Comparison of ENCODE assay signal across 34 cellular contexts in the genomic region with DNA sequence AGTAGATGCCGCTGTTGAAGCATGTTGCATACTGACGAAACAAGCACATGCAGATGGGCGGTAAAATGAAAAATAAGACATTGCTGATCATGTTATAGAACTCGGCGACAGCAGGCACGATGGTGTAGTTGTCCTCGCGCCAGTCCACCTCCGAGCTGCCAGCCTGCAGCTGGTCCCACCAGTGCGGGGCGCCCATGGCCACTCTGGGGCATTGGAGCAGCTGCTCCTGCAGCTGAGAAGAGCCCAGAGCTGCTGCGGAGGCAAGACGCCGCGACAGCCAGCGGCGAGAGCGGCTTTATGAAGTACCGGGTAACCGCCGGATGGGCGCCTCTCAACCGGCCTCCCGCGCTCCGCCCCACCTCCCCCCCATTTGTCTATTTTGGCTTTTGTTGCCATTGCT.
"Had no signal": no experiment of that assay in that cellular context is flagged by ENCODE, and none has a peak within 500 bp of the region (broad histone marks: within the 10 kb centered on the region; RNA-seq: fewer than 3 reads in every experiment).

No MANE protein-coding gene starts in this region.

- H3K27ac ChIP-seq: KMS-11 had no signal

- H3K27me3 ChIP-seq: MG63 had no signal

- DNase-seq: Karpas-422, Kasumi-1, KG1, MG63, MM.1S, MV-4-11, NCI-H1048, NCI-H1092, NCI-H1092 treated with DMSO at 0.1 percent for 48 hours, NCI-H1105, NCI-H1105 treated with DMSO at 0.1 percent for 48 hours, NCI-H1417, NCI-H1417 treated with DMSO at 0.1 percent for 48 hours, NCI-H1436, NCI-H1436 treated with DMSO at 0.1 percent for 48 hours, NCI-H146, NCI-H1694, NCI-H1694 treated with DMSO at 0.1 percent for 48 hours, NCI-H187, NCI-H187 treated with DMSO at 0.1 percent for 48 hours, NCI-H1930, NCI-H2029, NCI-H2029 treated with DMSO at 0.1 percent for 48 hours, NCI-H2081, NCI-H2081 treated with DMSO at 0.1 percent for 48 hours, NCI-H2107, NCI-H2171, NCI-H2171 treated with DMSO at 0.1 percent for 48 hours, NCI-H2227 treated with DMSO at 0.1 percent for 48 hours, NCI-H226, NCI-H345, NCI-H446, NCI-H446 treated with DMSO at 0.1 percent for 48 hours had no signal

- H3K9me3 ChIP-seq: MG63 had no signal

- H3K36me3 ChIP-seq: MG63 had no signal

- H3K4me3 ChIP-seq: MG63 had no signal
